Comparison of ENCODE assay signal across 1 cellular context in the genomic region with DNA sequence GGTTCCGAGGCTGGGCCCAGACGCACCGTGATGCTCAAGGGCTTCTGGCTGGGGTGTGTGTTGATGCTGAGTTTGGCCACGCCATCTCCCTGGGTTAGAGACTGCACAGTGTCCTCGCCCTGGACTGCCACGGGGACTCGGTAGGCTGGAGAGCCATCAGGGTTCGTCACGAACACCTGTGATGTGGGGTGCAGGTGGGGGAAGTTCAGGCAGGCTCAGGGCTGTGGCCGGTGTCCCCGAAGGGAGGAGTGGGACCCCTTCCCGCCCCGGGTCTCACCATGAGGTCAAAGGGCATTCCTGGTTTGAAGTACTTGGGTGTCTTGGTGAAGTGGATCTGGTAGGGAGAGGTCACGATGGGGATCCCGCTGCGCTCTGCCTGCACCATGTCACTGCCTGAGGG.
TF ChIP-seq lines count a peak whose summit lies in the region.

No MANE protein-coding gene starts in this region.

TF ChIP-seq in K562, 482 proteins besides CTCF, POLR2A, EP300 and RAD21:
- TF ChIP-seq KLF16 (IDR thresholded peaks at IDR 0.05) (no peak), SAFB (IDR thresholded peaks at IDR 0.05; ENCODE audit: borderline replicate concordance, low read depth, low read length) (peak; percentile 49; the same call in 1 of the 2 replicates), PHB2 (IDR thresholded peaks at IDR 0.05; ENCODE audit: low read depth) (no peak), ZNF263 (CRISPR knock-in tag; IDR thresholded peaks at IDR 0.05; ENCODE audit: borderline replicate concordance) (no peak)
